30 cellular contexts compared by ENCODE assay signal in the genomic region with DNA sequence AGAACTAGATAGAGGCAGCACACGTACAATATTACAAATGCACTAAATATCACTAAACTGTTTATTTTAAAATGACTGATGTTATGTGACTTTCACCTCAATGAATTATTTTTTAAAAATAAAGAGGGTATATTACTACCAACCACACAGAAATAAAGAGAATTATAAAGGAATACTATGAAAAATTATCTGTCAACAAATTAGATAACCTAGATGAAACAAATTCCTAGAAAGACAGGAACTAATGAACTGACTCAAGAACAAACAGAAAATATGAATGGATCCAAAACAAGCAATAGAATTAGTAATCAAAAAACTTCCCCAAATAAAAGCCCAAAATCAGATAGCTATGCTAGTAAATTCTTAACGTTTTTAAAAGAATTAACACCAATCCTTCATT. TPM values are rescaled to one million over a fixed set of nuclear protein-coding genes. Genes with fewer than 3 reads are reported as not detected.
"Had no signal": no experiment of that assay in that cellular context is flagged by ENCODE, and none has a peak within 500 bp of the region (broad histone marks: within the 10 kb centered on the region; RNA-seq: fewer than 3 reads in every experiment).

No MANE protein-coding gene starts in this region.

- H3K4me3 ChIP-seq: stomach, suprapubic skin, testis, thoracic aorta, thyroid gland, tibial artery, tibial nerve, transverse colon, upper lobe of left lung, upper lobe of right lung, uterus, vagina had no signal

- H3K27ac ChIP-seq: stomach, suprapubic skin, testis, thoracic aorta, thyroid gland, tibial artery, tibial nerve, transverse colon, upper lobe of left lung, upper lobe of right lung, uterus, vagina had no signal

- H3K9me3 ChIP-seq: stomach, suprapubic skin, testis, thoracic aorta, thyroid gland, tibial artery, tibial nerve, transverse colon, upper lobe of left lung, upper lobe of right lung, uterus, vagina had no signal

- H3K36me3 ChIP-seq: suprapubic skin, thoracic aorta, thyroid gland, tibial artery, tibial nerve, transverse colon, upper lobe of left lung, upper lobe of right lung, uterus, vagina had no signal

- ATAC-seq: stimulated activated effector memory CD8-positive, alpha-beta T cell treated with anti-CD3 and anti-CD28 coated beads, Interleukin-12 subunit alpha, Interleukin-12 subunit beta, amount 100 ng/mL, for 72 hours; stimulated activated memory B cell treated with anti-CD40 and anti-IgM and Interleukin-4, amounts not matched to agents 10 μg/mL and 1 μg/mL and 100 μg/mL, for 72 hours; stimulated activated naive B cell treated with anti-CD40 and anti-IgM and Interleukin-4, amounts not matched to agents 10 μg/mL and 1 μg/mL and 100 μg/mL, for 72 hours; stimulated activated naive CD8-positive, alpha-beta T cell treated with anti-CD3 and anti-CD28 coated beads, Interleukin-15, amount 100 ng/mL, for 72 hours; stimulated activated naive CD8-positive, alpha-beta T cell treated with anti-CD3 and anti-CD28 coated beads, Interleukin-15, Interleukin-2, amounts not matched to agents 100 U/mL and 50 U/mL, for 24 hours; upper lobe of right lung had no signal

- H3K4me1 ChIP-seq: stomach, suprapubic skin, testis, thyroid gland, tibial artery, tibial nerve, transverse colon, upper lobe of left lung, upper lobe of right lung, uterus, vagina had no signal

- DNase-seq: stimulated activated CD4-positive, alpha-beta T cell treated with anti-CD3 and anti-CD28 coated beads, Interleukin-2, amount 100 ng/mL, for 48 hours; stimulated activated CD4-positive, alpha-beta T cell treated with anti-CD3 and anti-CD28 coated beads, Interleukin-4, amount 100 ng/mL, for 1 hour; stimulated activated CD4-positive, alpha-beta T cell treated with anti-CD3 and anti-CD28 coated beads, Interleukin-4, amount 100 ng/mL, for 24 hours; stimulated activated CD4-positive, alpha-beta T cell treated with anti-CD3 and anti-CD28 coated beads, Interleukin-4, amount 100 ng/mL, for 4 hours; stimulated activated CD8-positive, alpha-beta memory T cell treated with anti-CD3 and anti-CD28 coated beads, Interleukin-4, amount 100 ng/mL, for 48 hours; stimulated activated naive B cell treated with anti-CD40 and anti-IgM and Interleukin-4, amounts not matched to agents 10 μg/mL and 1 μg/mL and 100 μg/mL, for 72 hours; stimulated activated naive CD4-positive, alpha-beta T cell; stimulated activated naive CD4-positive, alpha-beta T cell treated with Interleukin-2 at 50 U/mL for 16 hours; stimulated activated naive CD8-positive, alpha-beta T cell treated with anti-CD3 and anti-CD28 coated beads, Interleukin-15, amount 100 ng/mL, for 72 hours; stimulated activated naive CD8-positive, alpha-beta T cell treated with anti-CD3 and anti-CD28 coated beads, Interleukin-15, Interleukin-2, amounts not matched to agents 100 U/mL and 50 U/mL, for 24 hours; stomach; substantia nigra; testis; thyroid gland; tibial artery; transverse colon; trophoblast cell; upper lobe of left lung; upper lobe of right lung; uterus had no signal

- H3K27me3 ChIP-seq: stomach, suprapubic skin, testis, thyroid gland, tibial artery, tibial nerve, transverse colon, upper lobe of left lung, upper lobe of right lung, uterus, vagina had no signal

RNA-seq across cellular contexts. Expression of gene ZNF280B, which starts 10.3 kb away (rescaled TPM):
- total RNA-seq: thoracic aorta had no signal

RNA-seq across cellular contexts. Expression of gene ZNF280A, which starts 21.8 kb away (rescaled TPM):
- total RNA-seq: stomach, subcutaneous adipose tissue, suprapubic skin, temporal lobe, thoracic aorta, thyroid gland, transverse colon, upper lobe of left lung, upper lobe of right lung, ureter, urinary bladder, uterus, vagina had no signal
- polyA plus RNA-seq: stomach, urinary bladder had no signal
